Comparison of ENCODE assay signal across 12 cellular contexts in genomic region chr11:37657645-37658044, GRCh38.
DNase-seq lines count a peak whose midpoint lies in the region; ATAC-seq and TF ChIP-seq lines count a peak whose summit lies in the region.
"Had no signal": no experiment of that assay in that cellular context is flagged by ENCODE, and none has a peak within 500 bp of the region (broad histone marks: within the 10 kb centered on the region; RNA-seq: fewer than 3 reads in every experiment).

No MANE protein-coding gene starts in this region.

- ATAC-seq in GM19328 (IDR thresholded peaks at IDR 0.05; ENCODE audit: unreplicated experiment), result no peak
- ATAC-seq: activated T-cell treated with anti-CD3 and anti-CD28 coated beads, Interleukin-2, amount 50 U/mL, for 72 hours; stimulated activated memory B cell treated with anti-CD40 and anti-IgM and Interleukin-4, amounts not matched to agents 10 μg/mL and 1 μg/mL and 100 μg/mL, for 72 hours had no signal

- no peak for TF ChIP-seq POLR2A in esophagus muscularis mucosa (IDR thresholded peaks at IDR 0.05; ENCODE audit: low read depth)

- H3K36me3 ChIP-seq in esophagus muscularis mucosa, result no peaks in the 10 kb centered on the region

- no peak for TF ChIP-seq EP300 in esophagus muscularis mucosa (IDR thresholded peaks at IDR 0.05)

- DNase-seq in NCI-H2171 treated with DMSO at 0.1 percent for 48 hours (lab: John Stamatoyannopoulos, UW) (peak; percentile 16), NCI-H2171 (lab: John Stamatoyannopoulos, UW) (no peak), NCI-H69 (lab: John Stamatoyannopoulos, UW) (peak; percentile 26), dedifferentiated amniotic fluid mesenchymal stem cell (ENCODE audit: extremely low spot score) (peak; percentile 25), progenitor cell of endocrine pancreas (ENCODE audit: low spot score, unreplicated experiment) (no peak), esophagus muscularis mucosa (ENCODE audit: extremely low spot score) (no peak), NCI-H1105 (lab: John Stamatoyannopoulos, UW) (no peak)
- DNase-seq: activated T-cell treated with anti-CD3 and anti-CD28 coated beads, Interleukin-2, amount 50 U/mL, for 72 hours; NCI-H2029 treated with DMSO at 0.1 percent for 48 hours had no signal

- H3K4me1 Mint-ChIP-seq in progenitor cell of endocrine pancreas (ENCODE audit: low read depth), result no peaks in the 10 kb centered on the region
- H3K4me1 Mint-ChIP-seq: stimulated activated memory B cell treated with anti-CD40 and anti-IgM and Interleukin-4, amounts not matched to agents 10 μg/mL and 1 μg/mL and 100 μg/mL, for 72 hours had no signal

- H3K27ac ChIP-seq in esophagus muscularis mucosa (replicated peaks in 1 of 4), result no peak overlapping the region

- WGBS in esophagus muscularis mucosa, result 89% methylated on average over 1 of the region's 1 CpG

- no peaks in the 10 kb centered on the region for H3K27me3 ChIP-seq in esophagus muscularis mucosa

- intact Hi-C loops in esophagus muscularis mucosa (cut with DNase I), result no loop called here

- no peaks in the 10 kb centered on the region for H3K9me3 ChIP-seq in esophagus muscularis mucosa

- H3K4me3 Mint-ChIP-seq in progenitor cell of endocrine pancreas (ENCODE audit: low read depth), result no peak overlapping the region
- H3K4me3 Mint-ChIP-seq: activated T-cell treated with anti-CD3 and anti-CD28 coated beads, Interleukin-2, amount 50 U/mL, for 72 hours; stimulated activated memory B cell treated with anti-CD40 and anti-IgM and Interleukin-4, amounts not matched to agents 10 μg/mL and 1 μg/mL and 100 μg/mL, for 72 hours; T-helper 1 cell treated with Interleukin-12 subunit alpha and Interleukin-12 subunit beta and Interleukin-4 antibody, amounts not matched to agents 30 μg/mL and 1 μg/mL, for 36 hours had no signal

- peaks cover 4% of the 10 kb centered on the region for H3K9me3 Mint-ChIP-seq in progenitor cell of endocrine pancreas (ENCODE audit: low read depth)

- no peaks in the 10 kb centered on the region for H3K36me3 Mint-ChIP-seq in progenitor cell of endocrine pancreas (ENCODE audit: insufficient read depth)
- H3K36me3 Mint-ChIP-seq: stimulated activated memory B cell treated with anti-CD40 and anti-IgM and Interleukin-4, amounts not matched to agents 10 μg/mL and 1 μg/mL and 100 μg/mL, for 72 hours had no signal

- no peaks in the 10 kb centered on the region for H3K27me3 Mint-ChIP-seq in progenitor cell of endocrine pancreas
- H3K27me3 Mint-ChIP-seq: stimulated activated memory B cell treated with anti-CD40 and anti-IgM and Interleukin-4, amounts not matched to agents 10 μg/mL and 1 μg/mL and 100 μg/mL, for 72 hours had no signal

- TF ChIP-seq CTCF in progenitor cell of endocrine pancreas (IDR thresholded peaks at IDR 0.05; ENCODE audit: unreplicated experiment), result peak; percentile 26
- TF ChIP-seq CTCF in esophagus muscularis mucosa (IDR thresholded peaks at IDR 0.05), result peak in 1 of 3 experiments; percentile 24

- H3K4me3 ChIP-seq in esophagus muscularis mucosa, result no peak overlapping the region

- no peaks in the 10 kb centered on the region for H3K4me1 ChIP-seq in esophagus muscularis mucosa

- no peak overlapping the region for H3K27ac Mint-ChIP-seq in progenitor cell of endocrine pancreas
- H3K27ac Mint-ChIP-seq: activated T-cell treated with anti-CD3 and anti-CD28 coated beads, Interleukin-2, amount 50 U/mL, for 72 hours; stimulated activated memory B cell treated with anti-CD40 and anti-IgM and Interleukin-4, amounts not matched to agents 10 μg/mL and 1 μg/mL and 100 μg/mL, for 72 hours; T-helper 1 cell treated with Interleukin-12 subunit alpha and Interleukin-12 subunit beta and Interleukin-4 antibody, amounts not matched to agents 30 μg/mL and 1 μg/mL, for 36 hours had no signal

Comparison
In these comparisons a context has a peak if more than half of its experiments do, and no peak if none do; other contexts are left out.
1. DNase-seq: peak in NCI-H2171 treated with DMSO at 0.1 percent for 48 hours (single experiment), NCI-H69 (single experiment) and dedifferentiated amniotic fluid mesenchymal stem cell (single experiment); none in NCI-H2171 (single experiment), progenitor cell of endocrine pancreas (single experiment), esophagus muscularis mucosa (single experiment) and NCI-H1105 (single experiment).